ENCODE assay signal across 8 cellular contexts in the genomic region with DNA sequence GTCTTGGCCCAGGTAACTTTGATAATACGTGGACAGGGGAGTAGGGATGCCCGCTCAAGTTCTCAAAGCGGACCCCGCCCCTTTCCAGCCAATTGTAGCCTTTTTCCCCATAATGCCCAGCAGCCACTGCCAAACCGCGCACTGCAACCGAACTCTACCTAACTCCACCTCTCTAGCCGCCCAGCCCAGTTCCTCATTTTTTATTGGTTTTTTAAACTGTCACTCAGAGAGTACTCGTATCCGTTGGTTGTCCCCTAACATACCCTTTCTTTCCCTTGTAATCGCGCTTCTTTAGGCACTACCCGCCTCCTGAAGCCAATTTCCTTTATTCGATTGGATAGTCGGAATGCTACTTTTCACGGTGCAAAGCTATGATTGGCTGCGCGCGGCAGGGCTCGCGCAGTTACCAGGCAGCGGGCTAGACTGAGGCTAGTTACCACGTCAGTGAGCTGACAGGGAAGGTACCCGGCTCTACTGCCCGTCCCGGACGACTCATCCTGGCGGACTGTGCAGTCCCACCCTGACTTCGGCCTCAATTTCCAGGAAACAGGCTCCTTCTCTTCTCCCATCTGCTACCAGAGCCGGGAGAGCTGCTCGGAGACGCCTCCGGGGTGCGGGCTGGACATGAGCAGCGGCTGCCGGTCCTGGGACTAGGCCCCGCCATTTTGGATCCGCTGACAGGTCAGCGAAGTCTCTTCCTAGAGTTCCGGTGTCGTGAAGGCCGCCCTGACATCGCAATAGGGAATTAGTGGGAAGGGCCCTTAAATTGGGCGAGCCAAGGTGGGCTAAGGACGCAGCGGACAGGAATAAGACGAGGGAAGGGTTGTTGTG. TPM values are rescaled to one million over a fixed set of nuclear protein-coding genes. Genes with fewer than 3 reads are reported as not detected.
DNase-seq lines count a peak whose midpoint lies in the region; ATAC-seq, FAIRE-seq and TF ChIP-seq lines count a peak whose summit lies in the region.

A gene with protein sequence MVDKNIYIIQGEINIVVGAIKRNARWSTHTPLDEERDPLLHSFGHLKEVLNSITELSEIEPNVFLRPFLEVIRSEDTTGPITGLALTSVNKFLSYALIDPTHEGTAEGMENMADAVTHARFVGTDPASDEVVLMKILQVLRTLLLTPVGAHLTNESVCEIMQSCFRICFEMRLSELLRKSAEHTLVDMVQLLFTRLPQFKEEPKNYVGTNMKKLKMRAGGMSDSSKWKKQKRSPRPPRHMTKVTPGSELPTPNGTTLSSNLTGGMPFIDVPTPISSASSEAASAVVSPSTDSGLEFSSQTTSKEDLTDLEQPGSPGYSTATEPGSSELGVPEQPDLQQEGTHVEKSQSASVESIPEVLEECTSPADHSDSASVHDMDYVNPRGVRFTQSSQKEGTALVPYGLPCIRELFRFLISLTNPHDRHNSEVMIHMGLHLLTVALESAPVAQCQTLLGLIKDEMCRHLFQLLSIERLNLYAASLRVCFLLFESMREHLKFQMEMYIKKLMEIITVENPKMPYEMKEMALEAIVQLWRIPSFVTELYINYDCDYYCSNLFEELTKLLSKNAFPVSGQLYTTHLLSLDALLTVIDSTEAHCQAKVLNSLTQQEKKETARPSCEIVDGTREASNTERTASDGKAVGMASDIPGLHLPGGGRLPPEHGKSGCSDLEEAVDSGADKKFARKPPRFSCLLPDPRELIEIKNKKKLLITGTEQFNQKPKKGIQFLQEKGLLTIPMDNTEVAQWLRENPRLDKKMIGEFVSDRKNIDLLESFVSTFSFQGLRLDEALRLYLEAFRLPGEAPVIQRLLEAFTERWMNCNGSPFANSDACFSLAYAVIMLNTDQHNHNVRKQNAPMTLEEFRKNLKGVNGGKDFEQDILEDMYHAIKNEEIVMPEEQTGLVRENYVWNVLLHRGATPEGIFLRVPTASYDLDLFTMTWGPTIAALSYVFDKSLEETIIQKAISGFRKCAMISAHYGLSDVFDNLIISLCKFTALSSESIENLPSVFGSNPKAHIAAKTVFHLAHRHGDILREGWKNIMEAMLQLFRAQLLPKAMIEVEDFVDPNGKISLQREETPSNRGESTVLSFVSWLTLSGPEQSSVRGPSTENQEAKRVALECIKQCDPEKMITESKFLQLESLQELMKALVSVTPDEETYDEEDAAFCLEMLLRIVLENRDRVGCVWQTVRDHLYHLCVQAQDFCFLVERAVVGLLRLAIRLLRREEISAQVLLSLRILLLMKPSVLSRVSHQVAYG (N-terminal part only) (plus strand): TSS at position 432 of the 831 bp plus-strand sequence. CDS start 13,407 bp downstream, outside the sequence.

- H3K4me3 ChIP-seq in AG04449 (ENCODE audit: low read depth, low read length), result peak within 1 kb of the TSS; percentile 98
- peak within 1 kb of the TSS; percentile 84 for H3K4me3 ChIP-seq in WI38 (ENCODE audit: low read depth, low read length)
- peak within 1 kb of the TSS; percentile 64 for H3K4me3 ChIP-seq in bronchial epithelial cell (ENCODE audit: low read depth, low read length)
- H3K4me3 ChIP-seq in iPS-20b (ENCODE audit: low read length), result peak within 1 kb of the TSS; percentile 91
- H3K4me3 ChIP-seq in skin epidermis, result peak within 1 kb of the TSS; percentile 59 to 96 (median 79)

- H3K9ac ChIP-seq in iPS-20b (ENCODE audit: low read depth, low read length), result peak within 1 kb of the TSS; percentile 73; the same call in 1 of the 2 replicates

- CTCF ChIA-PET in AG04449 (lab: Yijun Ruan, JAX), result interaction anchor here (1.0 to 2.6 kb wide), 9 partner anchors 9 to 154 kb away, joined by 3 to 24 read pairs (median 5); no protein-coding TSS in a partner anchor

- peaks cover 6% of the 10 kb centered on the region; the same call in 1 of the 2 replicates for H3K4me1 ChIP-seq in iPS-20b (ENCODE audit: insufficient read depth, low read length)

- FAIRE-seq in bronchial epithelial cell (lab: Jason Lieb, UNC), result no peak

- H3K27ac ChIP-seq in iPS-20b (ENCODE audit: low read length) (no peak within 1 kb of the TSS), skin epidermis (peak within 1 kb of the TSS; percentile 60 to 93 (median 89))

- H3K9me3 ChIP-seq in iPS-20b (ENCODE audit: insufficient read depth, low read depth, low read length), result no peaks in the 10 kb centered on the region

- DNase-seq in AG04449 (ENCODE audit: low read depth, low spot score) (peak; percentile 99), NCI-H2227 treated with DMSO at 0.1 percent for 48 hours (lab: John Stamatoyannopoulos, UW) (peak; percentile 97), bronchial epithelial cell (ENCODE audit: low read depth) (peak; percentile 99)

- TF ChIP-seq CTCF in AG04449 (IDR thresholded peaks at IDR 0.05; ENCODE audit: insufficient read depth, low read length, missing control alignments) (no peak), WI38 (IDR thresholded peaks at IDR 0.05; ENCODE audit: low read depth, low read length) (no peak), bronchial epithelial cell (IDR thresholded peaks at IDR 0.05; ENCODE audit: insufficient read depth, low read length, severe bottlenecking) (no peak)

- peaks cover 3% of the 10 kb centered on the region for H3K27me3 ChIP-seq in bronchial epithelial cell (ENCODE audit: control insufficient read depth, insufficient read depth, low read length)
- peaks cover 33% of the 10 kb centered on the region for H3K27me3 ChIP-seq in iPS-20b (ENCODE audit: insufficient read depth, low read length)

- H3K36me3 ChIP-seq in bronchial epithelial cell (ENCODE audit: control insufficient read depth, insufficient read depth, low read length) (peaks cover 1% of the 10 kb centered on the region), iPS-20b (ENCODE audit: insufficient read depth, low read depth, low read length) (no peaks in the 10 kb centered on the region)

- ATAC-seq in GM18907 (IDR thresholded peaks at IDR 0.05; ENCODE audit: unreplicated experiment) (peak; percentile 90), HG03159 (IDR thresholded peaks at IDR 0.05; ENCODE audit: unreplicated experiment) (peak; percentile 84)

- POLR2A ChIA-PET in AG04449 (lab: Yijun Ruan, JAX), result interaction anchor here (0.7 to 1.6 kb wide), 8 partner anchors 9 to 110 kb away, joined by 3 to 8 read pairs (median 4); no protein-coding TSS in a partner anchor

RNA-seq across cellular contexts. Expression of the gene that starts here (rescaled TPM):
- 8.7 and 12.7 TPM in 2 replicates for total RNA-seq in bronchial epithelial cell
